ENCODE assay signal across 8 cellular contexts in the genomic region with DNA sequence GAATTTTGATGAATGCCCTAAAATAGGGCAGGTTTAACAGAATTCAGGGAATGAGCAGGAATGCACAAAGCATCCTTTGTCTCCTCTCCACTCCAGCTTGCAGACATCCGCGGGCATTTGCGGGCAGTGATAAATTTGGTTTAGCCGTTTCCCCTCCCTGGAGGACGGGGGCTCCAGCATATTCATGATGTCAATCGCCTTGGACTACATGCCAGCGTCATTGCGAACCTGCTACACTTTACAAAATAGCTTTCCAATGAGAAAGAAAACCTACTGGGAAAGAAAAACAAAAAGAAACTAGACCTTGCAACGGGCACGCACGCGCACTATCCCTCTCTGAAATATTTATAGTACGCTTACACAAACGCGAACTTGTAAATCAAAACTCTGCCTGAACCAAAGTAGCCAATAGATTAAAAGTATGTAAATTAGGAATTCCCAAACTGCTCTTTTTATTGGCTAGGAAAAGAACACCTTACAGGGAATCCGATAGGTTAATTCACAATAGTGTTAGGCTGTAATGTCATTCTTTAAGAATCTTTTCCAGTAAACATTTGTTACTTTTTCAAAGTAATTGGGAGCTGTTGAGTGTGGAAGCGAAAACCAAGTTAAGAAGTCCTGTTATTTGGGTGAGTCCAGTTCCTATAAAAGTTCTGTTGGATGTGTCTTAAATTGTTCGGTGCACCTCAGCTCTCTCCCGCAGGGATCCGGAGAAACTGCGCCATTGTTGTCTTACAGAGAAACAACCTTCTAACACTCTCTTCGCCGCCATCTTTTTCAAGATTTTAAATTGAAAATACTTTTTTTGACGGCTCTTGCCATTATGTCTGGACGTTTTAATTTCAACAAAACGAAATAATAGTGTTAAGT.
DNase-seq lines count a peak whose midpoint lies in the region; ATAC-seq and TF ChIP-seq lines count a peak whose summit lies in the region.

No MANE protein-coding gene starts in this region.

- peaks cover 14% of the 10 kb centered on the region for H3K4me1 ChIP-seq in ectodermal cell (ENCODE audit: control insufficient read depth, insufficient read depth, low read length)
- H3K4me1 ChIP-seq in lower lobe of right lung = no peaks in the 10 kb centered on the region

- DNase-seq in SIG-M5 treated with dmso at 0.1 percent for 504 hours (lab: John Stamatoyannopoulos, UW; ENCODE audit: unreplicated experiment) (peak; percentile 75), SIG-M5 (lab: John Stamatoyannopoulos, UW) (no peak), NCI-H2029 treated with DMSO at 0.1 percent for 48 hours (lab: John Stamatoyannopoulos, UW) (peak; percentile 98), lower lobe of right lung (peak; percentile 70)
- peak; percentile 55 for DNase-seq in activated CD4-positive, CD25-positive, alpha-beta regulatory T cell treated with anti-CD3 and anti-CD28 coated beads, Interleukin-2, amount 50 U/mL, for 72 hours
- DNase-seq in stimulated activated naive CD8-positive, alpha-beta T cell treated with anti-CD3 and anti-CD28 coated beads, Interleukin-15, amount 100 ng/mL, for 72 hours = peak; percentile 56 to 66

- no peak for TF ChIP-seq CTCF in lower lobe of right lung (IDR thresholded peaks at IDR 0.05)

- H3K4me3 ChIP-seq in ectodermal cell (ENCODE audit: insufficient read depth, low read depth, low read length) = peak overlapping the region; percentile 65
- peak overlapping the region; percentile 52 for H3K4me3 ChIP-seq in lower lobe of right lung

- no peaks in the 10 kb centered on the region for H3K27me3 Mint-ChIP-seq in stimulated activated naive CD8-positive, alpha-beta T cell treated with anti-CD3 and anti-CD28 coated beads, Interleukin-15, amount 100 ng/mL, for 72 hours

- no peaks in the 10 kb centered on the region for H3K27me3 ChIP-seq in ectodermal cell (ENCODE audit: control insufficient read depth, insufficient read depth, low read length, poor library complexity, severe bottlenecking)
- H3K27me3 ChIP-seq in lower lobe of right lung (ENCODE audit: low read depth) = peaks cover 62% of the 10 kb centered on the region

- H3K27ac ChIP-seq in ectodermal cell (ENCODE audit: insufficient read depth, low read depth, low read length, poor library complexity, severe bottlenecking) (peak overlapping the region; percentile 99), lower lobe of right lung (peak overlapping the region; percentile 87)

- ATAC-seq in HG02885 (IDR thresholded peaks at IDR 0.05; ENCODE audit: poor library complexity, unreplicated experiment) = peak; percentile 82
- ATAC-seq in lower lobe of right lung = peak; percentile 89 to 93
- ATAC-seq in stimulated activated naive CD8-positive, alpha-beta T cell treated with anti-CD3 and anti-CD28 coated beads, Interleukin-15, amount 100 ng/mL, for 72 hours = peak; percentile 87

- intact Hi-C loops in lower lobe of right lung (cut with DNase I) = no loop called here

- WGBS in ectodermal cell, 2 experiments = 11 to 23% methylated on average over 16 to 26 of the region's 26 CpGs

- no peaks in the 10 kb centered on the region for H3K9me3 Mint-ChIP-seq in stimulated activated naive CD8-positive, alpha-beta T cell treated with anti-CD3 and anti-CD28 coated beads, Interleukin-15, amount 100 ng/mL, for 72 hours

- H3K36me3 ChIP-seq in ectodermal cell (ENCODE audit: control insufficient read depth, insufficient read depth, low read length) (no peaks in the 10 kb centered on the region), lower lobe of right lung (no peaks in the 10 kb centered on the region)

- H3K4me3 Mint-ChIP-seq in stimulated activated naive CD8-positive, alpha-beta T cell treated with anti-CD3 and anti-CD28 coated beads, Interleukin-15, amount 100 ng/mL, for 72 hours = no peak overlapping the region

- no peak overlapping the region for H3K27ac Mint-ChIP-seq in stimulated activated naive CD8-positive, alpha-beta T cell treated with anti-CD3 and anti-CD28 coated beads, Interleukin-15, amount 100 ng/mL, for 72 hours

- no peaks in the 10 kb centered on the region for H3K9me3 ChIP-seq in ectodermal cell (ENCODE audit: control insufficient read depth, low read length)
- H3K9me3 ChIP-seq in lower lobe of right lung = peaks cover 6% of the 10 kb centered on the region

- H3K4me1 Mint-ChIP-seq in stimulated activated naive CD8-positive, alpha-beta T cell treated with anti-CD3 and anti-CD28 coated beads, Interleukin-15, amount 100 ng/mL, for 72 hours = peaks cover 30% of the 10 kb centered on the region
